ENCODE assay signal across 8 cellular contexts in the genomic region with DNA sequence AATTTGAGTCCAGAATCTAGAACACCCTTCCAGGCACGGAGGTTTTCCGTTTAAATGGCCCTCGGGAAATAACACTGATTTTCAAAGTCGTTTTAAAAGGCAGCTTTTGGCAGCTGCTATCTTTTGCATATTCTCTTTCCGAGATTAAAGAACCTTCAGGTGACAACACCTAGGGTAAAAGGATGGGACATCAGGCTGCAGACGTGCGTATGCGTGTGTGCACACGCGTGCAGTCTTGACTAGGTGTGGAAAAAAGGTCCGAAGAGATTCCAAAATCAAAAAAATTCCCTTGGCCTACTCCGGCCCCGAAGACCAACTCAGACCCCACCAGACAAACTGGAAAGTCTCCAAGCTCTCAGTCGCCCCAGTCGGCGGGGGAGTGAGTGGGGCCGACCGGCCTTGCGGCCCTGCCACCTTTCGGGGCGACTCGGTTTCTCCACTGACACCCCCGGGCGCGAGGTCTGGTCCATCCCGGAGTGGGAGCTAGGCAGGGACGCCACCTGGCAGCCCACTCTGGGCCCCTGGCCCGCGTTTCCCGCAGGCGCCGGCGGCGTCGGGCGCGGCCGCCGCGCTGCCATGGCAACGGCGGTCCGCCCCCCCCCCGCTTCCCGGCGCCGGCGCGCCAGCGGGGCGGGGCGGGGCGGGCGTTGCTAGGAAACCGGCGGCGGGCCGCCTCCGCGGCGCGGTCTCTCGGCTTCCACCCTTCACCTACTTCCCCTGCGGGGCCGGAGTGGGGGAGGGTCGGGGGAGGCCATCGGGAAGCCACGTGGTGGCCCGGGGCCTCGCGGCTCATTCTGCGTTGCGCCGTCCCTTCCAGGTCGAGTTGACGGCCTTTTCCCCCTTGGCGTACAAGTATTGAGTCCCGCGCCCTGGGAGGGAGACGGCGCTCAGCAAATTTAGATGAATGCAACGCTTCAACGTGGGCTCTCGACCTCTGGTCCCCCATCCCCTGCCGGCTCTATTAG.
A peak's percentile ranks its signal among the peaks of the same experiment; 100 is the strongest.
DNase-seq lines count a peak whose midpoint lies in the region; ATAC-seq and TF ChIP-seq lines count a peak whose summit lies in the region.

No MANE protein-coding gene starts in this region.

- ATAC-seq in GM21447 (IDR thresholded peaks at IDR 0.05; ENCODE audit: unreplicated experiment) (peak; percentile 67), IMR-90 (ENCODE audit: low read depth) (peak; percentile 94)

- peak overlapping the region; percentile 88 for H3K23ac ChIP-seq in IMR-90 (ENCODE audit: low read depth, low read length)

- TF ChIP-seq RAD21 in IMR-90 (IDR thresholded peaks at IDR 0.05; ENCODE audit: low read length), result peak; percentile 9; the same call in 1 of the 2 replicates

- H2AFZ ChIP-seq in IMR-90 (replicated peaks; ENCODE audit: low read length, poor library complexity) (peak overlapping the region; percentile 95), neuron (ENCODE audit: low read depth, low read length) (peak overlapping the region; percentile 78)

- peak overlapping the region; percentile 82 for H3K14ac ChIP-seq in IMR-90 (replicated peaks; ENCODE audit: low read depth, low read length)

- H3K56ac ChIP-seq in IMR-90 (ENCODE audit: extremely low read depth, insufficient read depth, low read length), result peak overlapping the region; percentile 36

- BruUV-seq in IMR-90 (replicated peaks; lab: Mats Ljungman, UMichigan), result no TSS peak

- no peaks in the 10 kb centered on the region for H3K36me3 Mint-ChIP-seq in CD8-positive, alpha-beta memory T cell

- no peaks in the 10 kb centered on the region; a peak in 1 of 4 replicates for H3K79me1 ChIP-seq in IMR-90 (ENCODE audit: low read depth in 1 of 2, low read length in 2 of 2)

- peak overlapping the region; percentile 61 to 98 (median 90) for H3K27ac Mint-ChIP-seq in CD8-positive, alpha-beta memory T cell

- H4K91ac ChIP-seq in IMR-90 (ENCODE audit: insufficient read depth, low read depth, low read length), result peak overlapping the region; percentile 92

- peak overlapping the region; percentile 76 for H4K5ac ChIP-seq in IMR-90 (ENCODE audit: low read depth, low read length)

- H3K9ac ChIP-seq in IMR-90 (ENCODE audit: low read depth, low read length), result peak overlapping the region; percentile 16
- peak overlapping the region; percentile 65 to 73 for H3K9ac ChIP-seq in stomach smooth muscle (ENCODE audit: low read length in 2 of 2)

- H3K27me3 ChIP-seq in CD8-positive, alpha-beta memory T cell (ENCODE audit: insufficient read depth, low read length, poor library complexity, severe bottlenecking), result no peaks in the 10 kb centered on the region
- H3K27me3 ChIP-seq in IMR-90 (ENCODE audit: control insufficient read depth, insufficient read depth, low read length) (no peaks in the 10 kb centered on the region), neuron (ENCODE audit: insufficient read depth, low read length) (no peaks in the 10 kb centered on the region), stomach smooth muscle (ENCODE audit: control insufficient read depth in 1 of 2, insufficient read depth in 2 of 2, low read length in 2 of 2) (no peaks in the 10 kb centered on the region)

- no peaks in the 10 kb centered on the region for H4K20me1 ChIP-seq in IMR-90 (ENCODE audit: insufficient read depth, low read length)

- peaks cover 11% of the 10 kb centered on the region; the same call in 1 of the 2 replicates for H3K9me1 ChIP-seq in IMR-90 (ENCODE audit: insufficient read depth, low read length)

- peaks cover 25 to 46% (median 41%) of the 10 kb centered on the region in 3 donors for H3K4me1 Mint-ChIP-seq in CD8-positive, alpha-beta memory T cell

- no peaks in the 10 kb centered on the region for H3K36me3 ChIP-seq in CD8-positive, alpha-beta memory T cell (ENCODE audit: insufficient read depth, low read length)
- no peaks in the 10 kb centered on the region for H3K36me3 ChIP-seq in IMR-90 (ENCODE audit: control insufficient read depth, insufficient read depth, low read length)
- no peaks in the 10 kb centered on the region for H3K36me3 ChIP-seq in neuron (ENCODE audit: insufficient read depth, low read length)
- H3K36me3 ChIP-seq in stomach smooth muscle (ENCODE audit: control insufficient read depth in 2 of 2, insufficient read depth in 2 of 2, low read length in 2 of 2), result no peaks in the 10 kb centered on the region

- no peaks in the 10 kb centered on the region for H3K27me3 Mint-ChIP-seq in CD8-positive, alpha-beta memory T cell

- peak overlapping the region; percentile 93 for H2BK120ac ChIP-seq in IMR-90 (ENCODE audit: low read depth, low read length)

- peak overlapping the region; percentile 92 for H3K4ac ChIP-seq in IMR-90 (ENCODE audit: low read depth, low read length)

- H2AK9ac ChIP-seq in IMR-90 (replicated peaks; ENCODE audit: low read depth, low read length, poor library complexity), result peak overlapping the region; percentile 84

- peaks cover 0 to 4% (median 0%) of the 10 kb centered on the region in 5 donors for H3K9me3 Mint-ChIP-seq in CD8-positive, alpha-beta memory T cell

- H3K27ac ChIP-seq in CD8-positive, alpha-beta memory T cell (ENCODE audit: low read depth, low read length), result peak overlapping the region; percentile 32
- H3K27ac ChIP-seq in IMR-90 (ENCODE audit: insufficient read depth, low read length), result peak overlapping the region; percentile 68
- peak overlapping the region; percentile 42; the same call in 1 of the 2 replicates for H3K27ac ChIP-seq in RWPE1
- H3K27ac ChIP-seq in stomach smooth muscle (ENCODE audit: low read length), result peak overlapping the region; percentile 75

- H3K4me1 ChIP-seq in CD8-positive, alpha-beta memory T cell (ENCODE audit: insufficient read depth, low read length), result peaks cover 28% of the 10 kb centered on the region
- H3K4me1 ChIP-seq in IMR-90 (ENCODE audit: control insufficient read depth, insufficient read depth, low read length), result peaks cover 5% of the 10 kb centered on the region
- peaks cover 9% of the 10 kb centered on the region for H3K4me1 ChIP-seq in neuron (ENCODE audit: insufficient read depth, low read length)
- H3K4me1 ChIP-seq in stomach smooth muscle (ENCODE audit: control insufficient read depth, insufficient read depth, low read length), result peaks cover 15% of the 10 kb centered on the region

- 7% methylated on average over 22 of the region's 85 CpGs; no CpG with 5 or more reads in 1 of the 2 experiments for WGBS in IMR-90 (ENCODE audit: extremely low coverage in 2 of 2, insufficient read length in 1 of 2), 2 experiments

- peak overlapping the region; percentile 88 to 93 for H4K8ac ChIP-seq in IMR-90 (ENCODE audit: low read depth in 2 of 2, low read length in 2 of 2)

- peak overlapping the region; percentile 62 for H3K18ac ChIP-seq in IMR-90 (ENCODE audit: low read depth, low read length)

- peak overlapping the region; percentile 30 for H2BK5ac ChIP-seq in IMR-90 (ENCODE audit: low read depth, low read length, poor library complexity, severe bottlenecking)

- peak overlapping the region; percentile 15; the same call in 1 of the 2 replicates for H2AK5ac ChIP-seq in IMR-90 (ENCODE audit: low read depth, low read length)

- peak overlapping the region; percentile 66 for H2BK20ac ChIP-seq in IMR-90 (ENCODE audit: low read depth, low read length)

- no peak for TF ChIP-seq CTCF in IMR-90 (conservative IDR thresholded peaks at IDR 0.05; ENCODE audit: low read depth, low read length)
- no peak for TF ChIP-seq CTCF in RWPE1 (conservative IDR thresholded peaks at IDR 0.05; ENCODE audit: low read depth)

- H3K4me3 Mint-ChIP-seq in CD8-positive, alpha-beta memory T cell, result peak overlapping the region; percentile 81 to 90 (median 84)

- no peaks in the 10 kb centered on the region for H3K9me3 ChIP-seq in CD8-positive, alpha-beta memory T cell (ENCODE audit: low read length)
- H3K9me3 ChIP-seq in IMR-90 (ENCODE audit: control insufficient read depth, insufficient read depth, low read length) (no peaks in the 10 kb centered on the region), neuron (ENCODE audit: low read length) (no peaks in the 10 kb centered on the region), stomach smooth muscle (ENCODE audit: control insufficient read depth in 2 of 2, low read length in 2 of 2) (no peaks in the 10 kb centered on the region)

- CTCF ChIA-PET in CD8-positive, alpha-beta memory T cell (lab: Charles Lee), result interaction anchor here (0.9 to 2.4 kb wide), 4 partner anchors 16 to 674 kb away, joined by 3 to 16 read pairs (median 6); no protein-coding TSS in a partner anchor
- CTCF ChIA-PET in IMR-90 (lab: Yijun Ruan, JAX) (interaction anchor here (0.5 to 1.3 kb wide), 2 partner anchors 16 to 344 kb away, joined by 3 to 4 read pairs; no protein-coding TSS in a partner anchor), RWPE1 (lab: Yijun Ruan, JAX) (no interaction called here)

- no peak for TF ChIP-seq POLR2A in IMR-90 (IDR thresholded peaks at IDR 0.05; ENCODE audit: low read depth, low read length)

- dilution Hi-C loops in IMR-90 (cut with HindIII; ENCODE audit: low sequenced_read_pairs, unreplicated experiment), result no loop called here

- H2BK15ac ChIP-seq in IMR-90 (ENCODE audit: low read depth, low read length), result peak overlapping the region; percentile 92; the same call in 2 of the 3 replicates

- POLR2A ChIA-PET in CD8-positive, alpha-beta memory T cell (lab: Charles Lee), result interaction anchor here (2.1 kb wide), 1 partner anchor 20 kb away, joined by 11 read pairs; no protein-coding TSS in a partner anchor
- POLR2A ChIA-PET in IMR-90 (lab: Charles Lee; ENCODE audit: unreplicated experiment), result no interaction called here
- POLR2A ChIA-PET in RWPE1 (lab: Yijun Ruan, JAX; ENCODE audit: low non-redundant PET), result no interaction called here

- H3K4me3 ChIP-seq in CD8-positive, alpha-beta memory T cell (ENCODE audit: low read length), result peak overlapping the region; percentile 68
- H3K4me3 ChIP-seq in IMR-90 (ENCODE audit: insufficient read depth, low read depth, low read length), result peak overlapping the region; percentile 69
- peak overlapping the region; percentile 34 for H3K4me3 ChIP-seq in neuron (ENCODE audit: low read length)
- peak overlapping the region; percentile 80 to 82 for H3K4me3 ChIP-seq in stomach smooth muscle (ENCODE audit: low read length in 2 of 2)

- intact Hi-C loops in IMR-90 (cut with micrococcal nuclease), result loop anchor here (5.0 kb wide), 2 partner anchors 146 to 284 kb away; a partner anchor contains a TSS

- in situ Hi-C loops in IMR-90 (cut with MboI; ENCODE audit: low sequenced_read_pairs), result no loop called here

- DNase-seq in CD8-positive, alpha-beta memory T cell, result peak; percentile 78 to 92 (median 80)
- DNase-seq in IMR-90, result peak; percentile 62
- peak; percentile 85 for DNase-seq in RWPE1 (ENCODE audit: low spot score)
- peak; percentile 72 for DNase-seq in activated gamma-delta T cell (lab: John Stamatoyannopoulos, UW)
- peak; percentile 33 for DNase-seq in foreskin melanocyte

- peak overlapping the region; percentile 82 for H3K4me2 ChIP-seq in IMR-90 (ENCODE audit: low read depth, low read length)

TF ChIP-seq in IMR-90, 13 proteins besides CTCF, POLR2A, EP300 and RAD21 (continues in another document):
- TF ChIP-seq RFX5 (IDR thresholded peaks at IDR 0.05; ENCODE audit: low read depth, low read length) (no peak), MAZ (IDR thresholded peaks at IDR 0.05; ENCODE audit: borderline replicate concordance, low read depth, low read length) (peak; percentile 54; the same call in 1 of the 2 replicates), MXI1 (IDR thresholded peaks at IDR 0.05; ENCODE audit: borderline replicate concordance, low read depth, low read length) (peak; percentile 30; the same call in 1 of the 2 replicates), SMC3 (IDR thresholded peaks at IDR 0.05; ENCODE audit: low read depth, low read length) (no peak)

Comparison
In these comparisons a context has a peak if more than half of its experiments do, and no peak if none do; other contexts are left out.
1. Peak in every context shown above with its lines: DNase-seq, ATAC-seq, H3K4me3 ChIP-seq and H3K27ac ChIP-seq.
2. DNase-seq: peak in every context shown above with its lines; median percentile 85 in RWPE1; 80 in CD8-positive, alpha-beta memory T cell; 72 in activated gamma-delta T cell; 62 in IMR-90; 33 in foreskin melanocyte.